In the genomic region with DNA sequence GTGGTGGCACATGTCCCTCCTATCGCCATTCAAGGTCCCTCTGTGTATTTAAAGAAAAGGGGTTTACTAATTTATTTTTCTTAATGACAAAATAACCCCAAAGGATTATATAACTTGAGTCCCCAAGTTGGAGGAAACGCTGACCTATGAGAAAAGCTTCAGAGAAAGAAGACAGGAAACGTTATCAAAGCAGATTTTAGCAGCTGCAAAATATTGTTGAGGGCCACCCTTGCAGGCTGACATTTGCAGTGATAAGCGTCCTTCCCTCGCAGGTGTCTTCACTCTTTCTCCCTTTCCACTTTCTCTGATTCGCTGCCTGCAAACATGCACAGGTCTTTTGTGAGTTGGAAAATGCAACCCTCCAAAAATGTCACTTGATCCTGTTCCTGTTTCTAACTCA, we compare ENCODE assay signal across 15 cellular contexts.
DNase-seq lines count a peak whose midpoint lies in the region; ATAC-seq and TF ChIP-seq lines count a peak whose summit lies in the region.
"Had no signal": no experiment of that assay in that cellular context is flagged by ENCODE, and none has a peak within 500 bp of the region (broad histone marks: within the 10 kb centered on the region; RNA-seq: fewer than 3 reads in every experiment).

No MANE protein-coding gene starts in this region.

- peak overlapping the region; percentile 91 for H3K4me3 ChIP-seq in Loucy (ENCODE audit: low read length, poor library complexity, severe bottlenecking)
- H3K4me3 ChIP-seq: tibial nerve had no signal

- H3K27me3 Mint-ChIP-seq in activated T-cell treated with anti-CD3 and anti-CD28 coated beads, Interleukin-2, amount 50 U/mL, for 4 hours (ENCODE audit: low read depth): no peaks in the 10 kb centered on the region
- no peaks in the 10 kb centered on the region for H3K27me3 Mint-ChIP-seq in activated T-helper 1 cell treated with anti-CD3 and anti-CD28 coated beads, Interleukin-12 subunit alpha, Interleukin-12 subunit beta, Interleukin-2, Interleukin-4 antibody, amounts not matched to agents 30 ng/mL and 10 ng/mL and 1 ng/mL, durations not matched to agents 14 hours and 24 hours and 36 hours (ENCODE audit: insufficient read depth)

- H3K4me2 ChIP-seq in Loucy (ENCODE audit: low read depth, low read length, poor library complexity, severe bottlenecking): peak overlapping the region; percentile 92

- no peaks in the 10 kb centered on the region for H3K9me3 ChIP-seq in Loucy (ENCODE audit: insufficient read depth, low read depth, low read length)

- H3K9me2 ChIP-seq in Loucy (replicated peaks; ENCODE audit: low read depth, low read length): no peaks in the 10 kb centered on the region

- H4K20me1 ChIP-seq in Loucy (ENCODE audit: insufficient read depth, low read length, poor library complexity, severe bottlenecking): peaks cover 56% of the 10 kb centered on the region

- peaks cover 87% of the 10 kb centered on the region for H3K4me1 Mint-ChIP-seq in activated T-cell treated with anti-CD3 and anti-CD28 coated beads, Interleukin-2, amount 50 U/mL, for 4 hours (ENCODE audit: low read depth)
- peaks cover 87% of the 10 kb centered on the region for H3K4me1 Mint-ChIP-seq in activated T-helper 1 cell treated with anti-CD3 and anti-CD28 coated beads, Interleukin-12 subunit alpha, Interleukin-12 subunit beta, Interleukin-2, Interleukin-4 antibody, amounts not matched to agents 30 ng/mL and 10 ng/mL and 1 ng/mL, durations not matched to agents 14 hours and 24 hours and 36 hours (ENCODE audit: low read depth)
- peaks cover 80% of the 10 kb centered on the region for H3K4me1 Mint-ChIP-seq in stimulated activated effector memory CD8-positive, alpha-beta T cell treated with anti-CD3 and anti-CD28 coated beads, Interleukin-12 subunit alpha, Interleukin-12 subunit beta, amount 100 ng/mL, for 72 hours

- no peaks in the 10 kb centered on the region for H3K36me3 ChIP-seq in Loucy (ENCODE audit: insufficient read depth, low read length)
- H3K36me3 ChIP-seq: tibial nerve had no signal

- H3F3A ChIP-seq in Loucy (ENCODE audit: low read depth): peaks cover 5% of the 10 kb centered on the region; the same call in 1 of the 2 replicates

- no peaks in the 10 kb centered on the region for H3K36me3 Mint-ChIP-seq in activated T-cell treated with anti-CD3 and anti-CD28 coated beads, Interleukin-2, amount 50 U/mL, for 4 hours (ENCODE audit: insufficient read depth)
- H3K36me3 Mint-ChIP-seq in activated T-helper 1 cell treated with anti-CD3 and anti-CD28 coated beads, Interleukin-12 subunit alpha, Interleukin-12 subunit beta, Interleukin-2, Interleukin-4 antibody, amounts not matched to agents 30 ng/mL and 10 ng/mL and 1 ng/mL, durations not matched to agents 14 hours and 24 hours and 36 hours (ENCODE audit: low read depth): peaks cover 12% of the 10 kb centered on the region
- peaks cover 31% of the 10 kb centered on the region for H3K36me3 Mint-ChIP-seq in stimulated activated effector memory CD8-positive, alpha-beta T cell treated with anti-CD3 and anti-CD28 coated beads, Interleukin-12 subunit alpha, Interleukin-12 subunit beta, amount 100 ng/mL, for 72 hours

- H3K9ac ChIP-seq in Loucy (ENCODE audit: low read depth, low read length, poor library complexity, severe bottlenecking): peak overlapping the region; percentile 97

- peak overlapping the region; percentile 95 for H3K4me3 Mint-ChIP-seq in activated T-cell treated with anti-CD3 and anti-CD28 coated beads, Interleukin-2, amount 50 U/mL, for 4 hours
- H3K4me3 Mint-ChIP-seq in activated T-helper 1 cell treated with anti-CD3 and anti-CD28 coated beads, Interleukin-12 subunit alpha, Interleukin-12 subunit beta, Interleukin-2, Interleukin-4 antibody, amounts not matched to agents 30 ng/mL and 10 ng/mL and 1 ng/mL, durations not matched to agents 14 hours and 24 hours and 36 hours: peak overlapping the region; percentile 9
- H3K4me3 Mint-ChIP-seq in stimulated activated effector memory CD8-positive, alpha-beta T cell treated with anti-CD3 and anti-CD28 coated beads, Interleukin-12 subunit alpha, Interleukin-12 subunit beta, amount 100 ng/mL, for 72 hours: peak overlapping the region; percentile 93

- H2AFZ ChIP-seq in Loucy (ENCODE audit: low read length): no peak overlapping the region

- ATAC-seq in activated T-cell treated with anti-CD3 and anti-CD28 coated beads, Interleukin-2, amount 50 U/mL, for 4 hours: no peak
- ATAC-seq in stimulated activated effector memory CD8-positive, alpha-beta T cell treated with anti-CD3 and anti-CD28 coated beads, Interleukin-12 subunit alpha, Interleukin-12 subunit beta, amount 100 ng/mL, for 72 hours: no peak
- ATAC-seq: foreskin keratinocyte had no signal

- no peaks in the 10 kb centered on the region for H3K27me3 ChIP-seq in Loucy (ENCODE audit: insufficient read depth, low read length, poor library complexity, severe bottlenecking)
- H3K27me3 ChIP-seq: foreskin keratinocyte, tibial nerve had no signal

- no peaks in the 10 kb centered on the region for H3K9me3 Mint-ChIP-seq in activated T-cell treated with anti-CD3 and anti-CD28 coated beads, Interleukin-2, amount 50 U/mL, for 4 hours
- no peaks in the 10 kb centered on the region for H3K9me3 Mint-ChIP-seq in activated T-helper 1 cell treated with anti-CD3 and anti-CD28 coated beads, Interleukin-12 subunit alpha, Interleukin-12 subunit beta, Interleukin-2, Interleukin-4 antibody, amounts not matched to agents 30 ng/mL and 10 ng/mL and 1 ng/mL, durations not matched to agents 14 hours and 24 hours and 36 hours
- H3K9me3 Mint-ChIP-seq in stimulated activated effector memory CD8-positive, alpha-beta T cell treated with anti-CD3 and anti-CD28 coated beads, Interleukin-12 subunit alpha, Interleukin-12 subunit beta, amount 100 ng/mL, for 72 hours: no peaks in the 10 kb centered on the region

- no peak for DNase-seq in activated T-cell treated with anti-CD3 and anti-CD28 coated beads, Interleukin-2, amount 50 U/mL, for 4 hours
- DNase-seq in activated T-cell treated with anti-CD3 and anti-CD28 coated beads, Interleukin-2, amount 50 U/mL, for 1 hour: no peak
- DNase-seq in activated T-helper 1 cell treated with anti-CD3 and anti-CD28 coated beads, Interleukin-12 subunit alpha, Interleukin-12 subunit beta, Interleukin-2, Interleukin-4 antibody, amounts not matched to agents 30 ng/mL and 10 ng/mL and 1 ng/mL, durations not matched to agents 14 hours and 24 hours and 36 hours (ENCODE audit: low spot score): no peak
- peak in 1 of 2 donors; percentile 47 for DNase-seq in stimulated activated effector memory CD8-positive, alpha-beta T cell treated with anti-CD3 and anti-CD28 coated beads, Interleukin-12 subunit alpha, Interleukin-12 subunit beta, amount 100 ng/mL, for 72 hours (ENCODE audit: low spot score in 2 of 2)
- no peak for DNase-seq in COLO829 (ENCODE audit: low spot score)
- DNase-seq in stimulated activated CD4-positive, alpha-beta T cell treated with anti-CD3 and anti-CD28 coated beads, Interleukin-4, amount 100 ng/mL, for 24 hours: no peak
- no peak for DNase-seq in islet precursor cell
- DNase-seq: foreskin keratinocyte; mammary epithelial cell; NCI-H2171 treated with DMSO at 0.1 percent for 48 hours; NK-92 treated with Interleukin-12 subunit alpha and Interleukin-12 subunit beta, amount 100 ng/mL, for 24 hours; SHP77; T-helper 9 cell had no signal

- H3K27ac Mint-ChIP-seq in activated T-helper 1 cell treated with anti-CD3 and anti-CD28 coated beads, Interleukin-12 subunit alpha, Interleukin-12 subunit beta, Interleukin-2, Interleukin-4 antibody, amounts not matched to agents 30 ng/mL and 10 ng/mL and 1 ng/mL, durations not matched to agents 14 hours and 24 hours and 36 hours: peak overlapping the region; percentile 82
- H3K27ac Mint-ChIP-seq in stimulated activated effector memory CD8-positive, alpha-beta T cell treated with anti-CD3 and anti-CD28 coated beads, Interleukin-12 subunit alpha, Interleukin-12 subunit beta, amount 100 ng/mL, for 72 hours: peak overlapping the region; percentile 92

- TF ChIP-seq CTCF in Loucy (conservative IDR thresholded peaks at IDR 0.05; ENCODE audit: low read length): no peak

- intact Hi-C loops in activated T-helper 1 cell treated with anti-CD3 and anti-CD28 coated beads, Interleukin-12 subunit alpha, Interleukin-12 subunit beta, Interleukin-2, Interleukin-4 antibody, amounts not matched to agents 30 ng/mL and 10 ng/mL and 1 ng/mL, durations not matched to agents 14 hours and 24 hours and 36 hours (cut with micrococcal nuclease): no loop called here

- peaks cover 100% of the 10 kb centered on the region for H3K79me2 ChIP-seq in Loucy (ENCODE audit: insufficient read depth, low read length)

- H3K4me1 ChIP-seq in Loucy (ENCODE audit: insufficient read depth, low read length, poor library complexity, severe bottlenecking): peaks cover 84% of the 10 kb centered on the region
- H3K4me1 ChIP-seq: foreskin keratinocyte had no signal

Comparison
In these comparisons a context has a peak if more than half of its experiments do, and no peak if none do; other contexts are left out.
1. H3K4me3 Mint-ChIP-seq: peak in every context shown above with its lines; median percentile 95 in activated T-cell treated with anti-CD3 and anti-CD28 coated beads, Interleukin-2, amount 50 U/mL, for 4 hours; 93 in stimulated activated effector memory CD8-positive, alpha-beta T cell treated with anti-CD3 and anti-CD28 coated beads, Interleukin-12 subunit alpha, Interleukin-12 subunit beta, amount 100 ng/mL, for 72 hours; 9 in activated T-helper 1 cell treated with anti-CD3 and anti-CD28 coated beads, Interleukin-12 subunit alpha, Interleukin-12 subunit beta, Interleukin-2, Interleukin-4 antibody, amounts not matched to agents 30 ng/mL and 10 ng/mL and 1 ng/mL, durations not matched to agents 14 hours and 24 hours and 36 hours.